In the genomic region with DNA sequence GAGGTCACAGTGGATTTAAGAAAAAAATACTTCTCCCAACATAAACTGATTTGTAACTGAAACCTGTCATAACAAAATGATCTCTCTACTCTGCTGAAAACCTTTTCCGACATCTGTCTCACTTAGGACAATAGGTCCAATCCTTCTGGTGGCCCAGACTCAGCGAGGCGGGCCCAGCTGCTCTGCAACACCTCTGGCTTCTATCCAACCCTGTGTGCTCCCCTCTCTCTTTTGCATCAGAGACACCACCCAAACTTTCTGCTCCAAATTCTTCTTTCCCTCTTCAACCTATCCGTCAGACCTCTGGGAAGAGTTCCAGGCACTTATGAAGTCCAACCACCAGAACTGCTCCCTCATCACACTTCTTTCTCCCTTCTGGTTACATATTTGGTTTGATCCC, we compare ENCODE assay signal across 17 cellular contexts. TPM values are rescaled to one million over a fixed set of nuclear protein-coding genes. Genes with fewer than 3 reads are reported as not detected.
A peak's percentile ranks its signal among the peaks of the same experiment; 100 is the strongest.
DNase-seq lines count a peak whose midpoint lies in the region; ATAC-seq and TF ChIP-seq lines count a peak whose summit lies in the region.
"Had no signal": no experiment of that assay in that cellular context is flagged by ENCODE, and none has a peak within 500 bp of the region (broad histone marks: within the 10 kb centered on the region; RNA-seq: fewer than 3 reads in every experiment).

No MANE protein-coding gene starts in this region.

- H3K4me2 ChIP-seq in neural progenitor cell = no peak overlapping the region

- H3K27ac ChIP-seq in thyroid gland (peak overlapping the region in 1 of 3 donors; percentile 47), neural progenitor cell (no peak overlapping the region)
- H3K27ac ChIP-seq: C4-2B had no signal

- peaks cover 49 to 75% of the 10 kb centered on the region in 2 donors for H3K36me3 ChIP-seq in thyroid gland
- H3K36me3 ChIP-seq in neural progenitor cell = peaks cover 10% of the 10 kb centered on the region

- peak overlapping the region; percentile 2 for H3K27ac Mint-ChIP-seq in activated T-cell treated with anti-CD3 and anti-CD28 coated beads, Interleukin-2, amount 50 U/mL, for 72 hours
- H3K27ac Mint-ChIP-seq in stimulated activated naive CD8-positive, alpha-beta T cell treated with anti-CD3 and anti-CD28 coated beads, Interleukin-15, amount 100 ng/mL, for 72 hours = peak overlapping the region; percentile 32 to 84
- no peak overlapping the region for H3K27ac Mint-ChIP-seq in neural progenitor cell

- H3K9me3 Mint-ChIP-seq in activated T-cell treated with anti-CD3 and anti-CD28 coated beads, Interleukin-2, amount 50 U/mL, for 72 hours = no peaks in the 10 kb centered on the region
- no peaks in the 10 kb centered on the region for H3K9me3 Mint-ChIP-seq in stimulated activated naive CD8-positive, alpha-beta T cell treated with anti-CD3 and anti-CD28 coated beads, Interleukin-15, amount 100 ng/mL, for 72 hours
- H3K9me3 Mint-ChIP-seq in neural progenitor cell = no peaks in the 10 kb centered on the region

- no peak overlapping the region for H3K4me3 Mint-ChIP-seq in activated T-cell treated with anti-CD3 and anti-CD28 coated beads, Interleukin-2, amount 50 U/mL, for 72 hours
- H3K4me3 Mint-ChIP-seq in stimulated activated naive CD8-positive, alpha-beta T cell treated with anti-CD3 and anti-CD28 coated beads, Interleukin-15, amount 100 ng/mL, for 72 hours = no peak overlapping the region
- no peak overlapping the region for H3K4me3 Mint-ChIP-seq in neural progenitor cell

- H3K4me1 ChIP-seq in thyroid gland = peaks cover 16 to 28% of the 10 kb centered on the region in 2 donors
- no peaks in the 10 kb centered on the region for H3K4me1 ChIP-seq in neural progenitor cell

- peaks cover 4% of the 10 kb centered on the region for H3F3A ChIP-seq in neural progenitor cell (ENCODE audit: low read depth)

- H2AFZ ChIP-seq in neural progenitor cell (replicated peaks) = no peak overlapping the region

- peaks cover 12% of the 10 kb centered on the region for H3K4me1 Mint-ChIP-seq in activated T-cell treated with anti-CD3 and anti-CD28 coated beads, Interleukin-2, amount 50 U/mL, for 72 hours (ENCODE audit: low read depth)
- H3K4me1 Mint-ChIP-seq in stimulated activated naive CD8-positive, alpha-beta T cell treated with anti-CD3 and anti-CD28 coated beads, Interleukin-15, amount 100 ng/mL, for 72 hours = peaks cover 13% of the 10 kb centered on the region
- H3K4me1 Mint-ChIP-seq in neural progenitor cell = no peaks in the 10 kb centered on the region

- DNase-seq in activated T-cell treated with anti-CD3 and anti-CD28 coated beads, Interleukin-2, amount 50 U/mL, for 72 hours = no peak
- no peak for DNase-seq in activated T-cell treated with anti-CD3 and anti-CD28 coated beads, Interleukin-2, amount 50 U/mL, for 48 hours
- DNase-seq in stimulated activated naive CD8-positive, alpha-beta T cell treated with anti-CD3 and anti-CD28 coated beads, Interleukin-15, amount 100 ng/mL, for 72 hours = no peak
- no peak for DNase-seq in stimulated activated naive CD8-positive, alpha-beta T cell treated with anti-CD3 and anti-CD28 coated beads, Interleukin-15, Interleukin-2, amounts not matched to agents 100 U/mL and 50 U/mL, for 24 hours
- DNase-seq in left ventricle myocardium superior (no peak), thyroid gland (peak; percentile 65 to 67), neural progenitor cell (ENCODE audit: low spot score) (no peak)
- DNase-seq: DMS53, GDM1, H7, Kasumi-1, NCI-H1694 treated with DMSO at 0.1 percent for 48 hours, NCI-H2081 treated with DMSO at 0.1 percent for 48 hours, NCI-H446, NCI-H526 had no signal

- no peak for TF ChIP-seq POLR2A in thyroid gland (IDR thresholded peaks at IDR 0.05)

- intact Hi-C loops in left ventricle myocardium superior (cut with micrococcal nuclease) = no loop called here
- intact Hi-C loops in thyroid gland (cut with DNase I) = no loop called here

- H3K36me3 Mint-ChIP-seq in activated T-cell treated with anti-CD3 and anti-CD28 coated beads, Interleukin-2, amount 50 U/mL, for 72 hours (ENCODE audit: insufficient read depth in 2 of 2) = peaks cover 21 to 49% of the 10 kb centered on the region in 2 donors
- peaks cover 44% of the 10 kb centered on the region for H3K36me3 Mint-ChIP-seq in neural progenitor cell

- peaks cover 21% of the 10 kb centered on the region for H3K79me2 ChIP-seq in neural progenitor cell (ENCODE audit: low read depth)

- WGBS in thyroid gland, 2 donors = 53 to 70% methylated on average over 4 of the region's 4 CpGs

- H3K27me3 ChIP-seq in thyroid gland = no peaks in the 10 kb centered on the region
- no peaks in the 10 kb centered on the region for H3K27me3 ChIP-seq in neural progenitor cell

- H4K20me1 ChIP-seq in neural progenitor cell (ENCODE audit: low read depth) = peaks cover 17% of the 10 kb centered on the region

- H3K9me3 ChIP-seq in thyroid gland (no peaks in the 10 kb centered on the region), neural progenitor cell (ENCODE audit: low read depth) (no peaks in the 10 kb centered on the region)

- H3K9ac ChIP-seq in neural progenitor cell = no peak overlapping the region

- TF ChIP-seq CTCF in thyroid gland (IDR thresholded peaks at IDR 0.05) (no peak), neural progenitor cell (IDR thresholded peaks at IDR 0.05) (no peak)

- no peak overlapping the region for H3K4me3 ChIP-seq in thyroid gland (replicated peaks in 1 of 3)
- no peak overlapping the region for H3K4me3 ChIP-seq in neural progenitor cell

- no peak for ATAC-seq in activated T-cell treated with anti-CD3 and anti-CD28 coated beads, Interleukin-2, amount 50 U/mL, for 72 hours (replicated peaks in 1 of 2)
- no peak for ATAC-seq in stimulated activated naive CD8-positive, alpha-beta T cell treated with anti-CD3 and anti-CD28 coated beads, Interleukin-15, amount 100 ng/mL, for 72 hours
- ATAC-seq in stimulated activated naive CD8-positive, alpha-beta T cell treated with anti-CD3 and anti-CD28 coated beads, Interleukin-15, Interleukin-2, amounts not matched to agents 100 U/mL and 50 U/mL, for 24 hours = no peak
- ATAC-seq in left ventricle myocardium superior (peak; percentile 54), GM19023 (IDR thresholded peaks at IDR 0.05; ENCODE audit: unreplicated experiment) (no peak)

- no peaks in the 10 kb centered on the region for H3K27me3 Mint-ChIP-seq in activated T-cell treated with anti-CD3 and anti-CD28 coated beads, Interleukin-2, amount 50 U/mL, for 72 hours (ENCODE audit: low read depth)
- no peaks in the 10 kb centered on the region for H3K27me3 Mint-ChIP-seq in stimulated activated naive CD8-positive, alpha-beta T cell treated with anti-CD3 and anti-CD28 coated beads, Interleukin-15, amount 100 ng/mL, for 72 hours
- H3K27me3 Mint-ChIP-seq in neural progenitor cell (ENCODE audit: insufficient read depth, low read depth) = peaks cover 3% of the 10 kb centered on the region

RNA-seq across cellular contexts. Expression of a gene that starts 9.7 kb away (rescaled TPM):
- total RNA-seq in activated T-cell treated with anti-CD3 and anti-CD28 coated beads, Interleukin-2, amount 50 U/mL, for 72 hours = 100 to 1,000 TPM in 1 of 2 donors, 10 to 100 TPM in 1; 83.2 to 106 TPM
- total RNA-seq in left ventricle myocardium superior = 45.9 TPM
- total RNA-seq in thyroid gland = 10 to 100 TPM; 52.2 to 74.5 (median 65.3) TPM
- 45.2 and 53.3 TPM in 2 replicates for total RNA-seq in neural progenitor cell (ENCODE audit: low replicate concordance)

RNA-seq across cellular contexts. Expression of a gene that starts 10.0 kb away (rescaled TPM):
- total RNA-seq in activated T-cell treated with anti-CD3 and anti-CD28 coated beads, Interleukin-2, amount 50 U/mL, for 72 hours = 100 to 1,000 TPM; 108 to 112 TPM
- total RNA-seq in left ventricle myocardium superior = 66.6 TPM
- total RNA-seq in thyroid gland = 100 to 1,000 TPM in 2 of 4 donors, 10 to 100 TPM in 2; 70.1 to 129 (median 86.7) TPM
- total RNA-seq in neural progenitor cell (ENCODE audit: low replicate concordance) = 57.9 and 89.2 TPM in 2 replicates

RNA-seq across cellular contexts. Expression of a gene that starts 45.1 kb away (rescaled TPM):
- under 1 TPM; 0.91 to 0.93 TPM for total RNA-seq in activated T-cell treated with anti-CD3 and anti-CD28 coated beads, Interleukin-2, amount 50 U/mL, for 72 hours
- total RNA-seq in left ventricle myocardium superior (not detected), thyroid gland (not detected), neural progenitor cell (ENCODE audit: low replicate concordance) (1.8 and 3.5 TPM in 2 replicates)

Comparison
In these comparisons a context has a peak if more than half of its experiments do, and no peak if none do; other contexts are left out.
1. DNase-seq: peak in thyroid gland (2 of 2); none in activated T-cell treated with anti-CD3 and anti-CD28 coated beads, Interleukin-2, amount 50 U/mL, for 72 hours (0 of 2), activated T-cell treated with anti-CD3 and anti-CD28 coated beads, Interleukin-2, amount 50 U/mL, for 48 hours (0 of 2), stimulated activated naive CD8-positive, alpha-beta T cell treated with anti-CD3 and anti-CD28 coated beads, Interleukin-15, amount 100 ng/mL, for 72 hours (0 of 2), stimulated activated naive CD8-positive, alpha-beta T cell treated with anti-CD3 and anti-CD28 coated beads, Interleukin-15, Interleukin-2, amounts not matched to agents 100 U/mL and 50 U/mL, for 24 hours (single experiment), left ventricle myocardium superior (single experiment) and neural progenitor cell (single experiment).